11 cellular contexts compared by ENCODE assay signal in the genomic region with DNA sequence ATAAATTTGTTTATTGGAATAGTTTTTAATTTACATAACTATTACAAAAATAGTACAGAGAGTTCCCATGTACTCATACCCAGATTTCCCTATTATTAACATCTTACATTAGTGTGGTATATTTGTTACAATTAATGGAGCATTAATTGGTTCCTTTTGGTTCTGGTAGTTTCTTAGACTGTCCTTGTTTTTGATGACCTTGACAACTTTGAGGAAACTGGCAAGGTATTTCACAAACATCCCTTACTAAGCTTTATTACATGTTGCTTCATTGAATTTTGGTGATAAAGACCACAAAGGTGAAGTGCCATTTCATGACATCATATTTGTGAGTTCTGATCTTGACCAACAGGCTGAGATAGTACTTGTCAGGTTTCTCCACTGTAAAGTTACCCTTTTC.
"Had no signal": no experiment of that assay in that cellular context is flagged by ENCODE, and none has a peak within 500 bp of the region (broad histone marks: within the 10 kb centered on the region; RNA-seq: fewer than 3 reads in every experiment).

No MANE protein-coding gene starts in this region.

- FAIRE-seq: H1, H54 had no signal

- H3K9me3 ChIP-seq: HAP-1 had no signal

- H3K4me1 ChIP-seq: HAP-1 had no signal

- H3K4me3 ChIP-seq: GM23248, GM23338, HAP-1 had no signal

- H3K9ac ChIP-seq: GM23248 had no signal

- H3K36me3 ChIP-seq: HAP-1 had no signal

- ATAC-seq: GM23338, HCT116 had no signal

- H2AFZ ChIP-seq: GM23248, GM23338 had no signal

- H3K4me2 ChIP-seq: GM23338 had no signal

- DNase-seq: GM23248, GOT3, H7, H9, HCEC 1CT, HFFc6 had no signal

- H3K27ac ChIP-seq: GM23248 had no signal
